19 cellular contexts compared by ENCODE assay signal in the genomic region with DNA sequence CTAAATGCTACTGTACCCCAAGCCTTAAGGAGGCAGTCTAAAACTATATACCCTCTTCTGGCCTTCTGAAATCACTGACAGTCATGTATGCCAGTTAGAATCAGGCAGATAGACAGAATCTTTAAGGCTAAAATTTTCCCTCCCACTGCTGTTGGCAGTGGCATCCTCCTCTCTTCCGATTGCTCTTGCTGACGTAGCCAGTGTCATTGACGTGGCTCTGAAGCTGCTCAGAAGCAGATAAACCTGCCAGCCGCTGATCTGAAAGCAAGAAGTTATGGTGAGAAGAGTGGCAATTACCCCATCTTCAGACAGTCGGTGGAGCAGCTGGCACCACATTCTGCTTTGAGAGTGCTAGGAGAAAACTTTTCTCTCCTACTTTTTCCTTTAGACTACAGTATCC. TPM values are rescaled to one million over a fixed set of nuclear protein-coding genes. Genes with fewer than 3 reads are reported as not detected.
A peak's percentile ranks its signal among the peaks of the same experiment; 100 is the strongest.
DNase-seq lines count a peak whose midpoint lies in the region; ATAC-seq and TF ChIP-seq lines count a peak whose summit lies in the region.
"Had no signal": no experiment of that assay in that cellular context is flagged by ENCODE, and none has a peak within 500 bp of the region (broad histone marks: within the 10 kb centered on the region; RNA-seq: fewer than 3 reads in every experiment).

No MANE protein-coding gene starts in this region.

- H3K4me1 ChIP-seq in PC-9 (replicated peaks; ENCODE audit: insufficient read depth): peaks cover 13% of the 10 kb centered on the region; the same call in 1 of the 2 replicates
- H3K4me1 ChIP-seq in smooth muscle cell (ENCODE audit: low read depth): no peaks in the 10 kb centered on the region

- BruUV-seq in PC-9 (replicated peaks; lab: Mats Ljungman, UMichigan): no TSS peak

- H3K9me3 ChIP-seq in PC-9 (ENCODE audit: insufficient read depth, low read depth) (no peaks in the 10 kb centered on the region), smooth muscle cell (replicated peaks; ENCODE audit: low read depth) (no peaks in the 10 kb centered on the region)

- no peaks in the 10 kb centered on the region for H4K20me1 ChIP-seq in PC-9 (ENCODE audit: insufficient read depth)
- no peaks in the 10 kb centered on the region for H4K20me1 ChIP-seq in smooth muscle cell (ENCODE audit: low read depth)

- H3K9ac ChIP-seq in smooth muscle cell (ENCODE audit: low read depth): peak overlapping the region; percentile 36

- no peak overlapping the region for H3K27ac Mint-ChIP-seq in T-cell
- H3K27ac Mint-ChIP-seq: CD4-positive, CD25-positive, alpha-beta regulatory T cell had no signal

- intact Hi-C loops in PC-9 (cut with micrococcal nuclease; ENCODE audit: unreplicated experiment): no loop called here

- H3K4me3 ChIP-seq in PC-9: no peak overlapping the region
- no peak overlapping the region for H3K4me3 ChIP-seq in smooth muscle cell

- DNase-seq in GM13977 (ENCODE audit: low spot score) (no peak), PC-9 (no peak), erythroblast (lab: John Stamatoyannopoulos, UW) (peak; percentile 46 to 49), smooth muscle cell (lab: John Stamatoyannopoulos, UW; ENCODE audit: unreplicated experiment) (no peak), NCI-H748 treated with DMSO at 0.1 percent for 48 hours (lab: John Stamatoyannopoulos, UW) (no peak), T-cell (no peak)
- DNase-seq in stimulated activated CD4-positive, alpha-beta T cell treated with anti-CD3 and anti-CD28 coated beads, Interleukin-4, amount 100 ng/mL, for 24 hours: no peak
- DNase-seq: CD4-positive, CD25-positive, alpha-beta regulatory T cell; DMS79 treated with DMSO at 0.1 percent for 48 hours; H7; KG1; MV-4-11; NCI-H1694 treated with DMSO at 0.1 percent for 48 hours; NCI-H2107; NCI-H69; SHP77 had no signal

- peak; percentile 55 for TF ChIP-seq POLR2A in erythroblast (IDR thresholded peaks at IDR 0.05; ENCODE audit: low read length)

- H3K27ac ChIP-seq in PC-9: peak overlapping the region; percentile 32; the same call in 1 of the 2 replicates
- H3K27ac ChIP-seq in smooth muscle cell (ENCODE audit: low read depth): peak overlapping the region; percentile 68

- no peaks in the 10 kb centered on the region for H3K79me2 ChIP-seq in PC-9 (ENCODE audit: low read depth)
- H3K79me2 ChIP-seq in smooth muscle cell (ENCODE audit: low read depth): peaks cover 3% of the 10 kb centered on the region

- H3K9me3 Mint-ChIP-seq in T-cell: no peaks in the 10 kb centered on the region

- H3K27me3 ChIP-seq in PC-9 (ENCODE audit: insufficient read depth, low read depth): no peaks in the 10 kb centered on the region
- H3K27me3 ChIP-seq in smooth muscle cell (ENCODE audit: low read depth): peaks cover 48% of the 10 kb centered on the region

- H3K36me3 Mint-ChIP-seq in T-cell: no peaks in the 10 kb centered on the region
- H3K36me3 Mint-ChIP-seq: CD4-positive, CD25-positive, alpha-beta regulatory T cell had no signal

- CTCF ChIA-PET in PC-9 (lab: Charles Lee) (no interaction called here), T-cell (lab: Charles Lee) (no interaction called here)

- 61% methylated on average over 5 of the region's 5 CpGs for WGBS in smooth muscle cell (ENCODE audit: low lambda C conversion rate)

- in situ Hi-C loops in GM13977 (cut with MboI; ENCODE audit: low pct_unique_long_range_greater_than_20kb, low sequenced_read_pairs, unreplicated experiment): no loop called here

- H3K9me2 ChIP-seq in PC-9 (ENCODE audit: insufficient read depth): no peaks in the 10 kb centered on the region

- peaks cover 0 to 13% (median 5%) of the 10 kb centered on the region in 3 donors for H3K4me1 Mint-ChIP-seq in T-cell

- ATAC-seq in T-cell (replicated peaks in 1 of 4): no peak

- H3K27me3 Mint-ChIP-seq in T-cell: peaks cover 50 to 58% of the 10 kb centered on the region in 2 donors

- H3K36me3 ChIP-seq in PC-9 (ENCODE audit: low read depth) (no peaks in the 10 kb centered on the region), smooth muscle cell (ENCODE audit: low read depth) (no peaks in the 10 kb centered on the region)

- TF ChIP-seq CTCF in GM13977 (IDR thresholded peaks at IDR 0.05; ENCODE audit: extremely low read depth, insufficient read depth, missing control alignments): peak; percentile 10
- no peak for TF ChIP-seq CTCF in PC-9 (conservative IDR thresholded peaks at IDR 0.05)
- TF ChIP-seq CTCF in smooth muscle cell (IDR thresholded peaks at IDR 0.05; ENCODE audit: borderline replicate concordance, insufficient read depth, poor library complexity, severe bottlenecking): no peak

- H3F3A ChIP-seq in PC-9 (ENCODE audit: insufficient read depth, low read depth): 0 out of 2 replicates have a peak, but pooled peaks cover 6% of the 10 kb centered on the region
- no peaks in the 10 kb centered on the region for H3F3A ChIP-seq in smooth muscle cell (ENCODE audit: low read depth)

- POLR2A ChIA-PET in PC-9 (lab: Charles Lee; ENCODE audit: unreplicated experiment): no interaction called here
- POLR2A ChIA-PET in T-cell (lab: Charles Lee): no interaction called here

- H3K4me3 Mint-ChIP-seq in T-cell: no peak overlapping the region
- H3K4me3 Mint-ChIP-seq: CD4-positive, CD25-positive, alpha-beta regulatory T cell had no signal

- H2AFZ ChIP-seq in PC-9 (no peak overlapping the region), smooth muscle cell (ENCODE audit: low read depth) (no peak overlapping the region)

- H3K4me2 ChIP-seq in PC-9: 0 out of 2 replicates have a peak overlapping the region, but pooled peaks have one; percentile 17
- H3K4me2 ChIP-seq in smooth muscle cell: peak overlapping the region; percentile 12

RNA-seq across cellular contexts. Expression of a gene that starts 3.3 kb away (rescaled TPM):
- total RNA-seq in PC-9 (2021) (0.15 and 0.25 TPM in 2 replicates), smooth muscle cell (5.0 and 6.2 TPM in 2 replicates), T-cell (under 1 TPM in 4 of 5 donors, not detected in 1; 0.03 to 0.07 (median 0.04) TPM)
- 0.23 and 4.6 TPM in 2 replicates for polyA plus RNA-seq in smooth muscle cell
- total RNA-seq: A673, NCI-H460 had no signal
- polyA plus RNA-seq: BJ had no signal

Comparison
In these comparisons a context has a peak if more than half of its experiments do, and no peak if none do; other contexts are left out.
1. DNase-seq: peak in erythroblast (2 of 2); none in GM13977 (single experiment), PC-9 (0 of 2), smooth muscle cell (single experiment), NCI-H748 treated with DMSO at 0.1 percent for 48 hours (single experiment), T-cell (0 of 34) and stimulated activated CD4-positive, alpha-beta T cell treated with anti-CD3 and anti-CD28 coated beads, Interleukin-4, amount 100 ng/mL, for 24 hours (single experiment).